14 cellular contexts compared by ENCODE assay signal in genomic region chrX:9197231-9197630, GRCh38.
"Had no signal": no experiment of that assay in that cellular context is flagged by ENCODE, and none has a peak within 500 bp of the region (broad histone marks: within the 10 kb centered on the region; RNA-seq: fewer than 3 reads in every experiment).

No MANE protein-coding gene starts in this region.

- DNase-seq: activated CD4-positive, alpha-beta memory T cell treated with anti-CD3 and anti-CD28 coated beads for 36 hours; activated naive CD4-positive, alpha-beta T cell; activated naive CD8-positive, alpha-beta T cell treated with anti-CD3 and anti-CD28 coated beads, Interleukin-2, amount 50 U/mL, for 24 hours; activated T-cell treated with anti-CD3 and anti-CD28 coated beads, Interleukin-2, amount 50 U/mL, for 72 hours; effector memory CD4-positive, alpha-beta T cell; foreskin keratinocyte; head of caudate nucleus; pancreas; stimulated activated CD4-positive, alpha-beta T cell treated with anti-CD3 and anti-CD28 coated beads, Interleukin-4, amount 100 ng/mL, for 4 hours; stomach; T-helper 9 cell had no signal

- H3K4me3 ChIP-seq: pancreas, stomach had no signal

- H3K4me1 ChIP-seq: foreskin keratinocyte, pancreas, stomach had no signal

- H3K27me3 Mint-ChIP-seq: activated CD4-positive, alpha-beta memory T cell treated with anti-CD3 and anti-CD28 coated beads for 36 hours; activated naive CD8-positive, alpha-beta T cell treated with anti-CD3 and anti-CD28 coated beads, Interleukin-2, amount 50 U/mL, for 24 hours; central memory CD8-positive, alpha-beta T cell; memory B cell had no signal

- H3K27me3 ChIP-seq: foreskin keratinocyte, pancreas, stomach had no signal

- H3K27ac Mint-ChIP-seq: activated CD4-positive, alpha-beta memory T cell treated with anti-CD3 and anti-CD28 coated beads for 36 hours; activated naive CD8-positive, alpha-beta T cell treated with anti-CD3 and anti-CD28 coated beads, Interleukin-2, amount 50 U/mL, for 24 hours; activated T-cell treated with anti-CD3 and anti-CD28 coated beads, Interleukin-2, amount 50 U/mL, for 72 hours; memory B cell had no signal

- H3K4me3 Mint-ChIP-seq: activated CD4-positive, alpha-beta memory T cell treated with anti-CD3 and anti-CD28 coated beads for 36 hours; activated naive CD8-positive, alpha-beta T cell treated with anti-CD3 and anti-CD28 coated beads, Interleukin-2, amount 50 U/mL, for 24 hours; activated T-cell treated with anti-CD3 and anti-CD28 coated beads, Interleukin-2, amount 50 U/mL, for 72 hours; central memory CD8-positive, alpha-beta T cell; memory B cell; neural crest cell had no signal

- H3K36me3 ChIP-seq: pancreas, stomach had no signal

- H3K27ac ChIP-seq: foreskin keratinocyte, pancreas, stomach had no signal

- ATAC-seq: activated naive CD8-positive, alpha-beta T cell treated with anti-CD3 and anti-CD28 coated beads, Interleukin-2, amount 50 U/mL, for 24 hours; activated T-cell treated with anti-CD3 and anti-CD28 coated beads, Interleukin-2, amount 50 U/mL, for 72 hours; foreskin keratinocyte; pancreas had no signal

- H3K9me3 Mint-ChIP-seq: activated CD4-positive, alpha-beta memory T cell treated with anti-CD3 and anti-CD28 coated beads for 36 hours; activated naive CD8-positive, alpha-beta T cell treated with anti-CD3 and anti-CD28 coated beads, Interleukin-2, amount 50 U/mL, for 24 hours; activated T-cell treated with anti-CD3 and anti-CD28 coated beads, Interleukin-2, amount 50 U/mL, for 72 hours; central memory CD8-positive, alpha-beta T cell; memory B cell had no signal

- H3K9me3 ChIP-seq: pancreas, stomach had no signal

- H3K36me3 Mint-ChIP-seq: activated CD4-positive, alpha-beta memory T cell treated with anti-CD3 and anti-CD28 coated beads for 36 hours; memory B cell had no signal
